In genomic region chr11:8911040-8911823, GRCh38 we compare ENCODE assay signal across 1 cellular context.
TF ChIP-seq lines count a peak whose summit lies in the region.

Gene AKIP1, plus strand, starts transcription at chr11:8911189. Its CDS starts 261 bp downstream, at chr11:8911450.

TF ChIP-seq in HCT116, 20 proteins besides CTCF, POLR2A, EP300 and RAD21 (continued from another document):
- TF ChIP-seq MAX (IDR thresholded peaks at IDR 0.05) = peak; percentile 43; the same call in 1 of the 2 replicates
